ENCODE assay signal across 8 cellular contexts in the genomic region with DNA sequence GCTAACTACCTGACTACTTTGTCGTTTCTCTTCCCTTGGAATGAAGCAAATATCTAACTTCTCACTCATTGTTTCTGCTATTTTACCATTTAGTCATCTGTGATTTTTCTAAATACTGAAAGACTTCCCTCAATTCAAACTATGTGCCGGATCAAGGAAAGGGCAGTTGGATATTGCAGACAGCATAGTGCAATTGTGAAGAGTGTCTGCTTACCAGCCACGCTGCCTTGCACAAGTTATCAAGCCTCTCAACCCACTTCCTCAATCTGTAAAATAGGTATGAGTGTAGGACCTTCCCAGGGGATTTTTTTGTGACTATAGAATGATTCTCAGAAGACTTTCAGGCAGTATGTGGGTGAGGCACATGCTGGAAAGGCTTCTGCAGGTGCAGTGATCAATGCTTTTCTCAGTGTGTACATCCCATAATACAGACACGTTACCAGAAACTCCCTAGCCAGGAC. TPM values are rescaled to one million over a fixed set of nuclear protein-coding genes. Genes with fewer than 3 reads are reported as not detected.
DNase-seq lines count a peak whose midpoint lies in the region; ATAC-seq and TF ChIP-seq lines count a peak whose summit lies in the region.

No MANE protein-coding gene starts in this region.

- H3K27ac ChIP-seq in right atrium auricular region (peak overlapping the region; percentile 61 to 63), ascending aorta (peak overlapping the region; percentile 68 to 76), ovary (peak overlapping the region in 1 of 2 donors; percentile 69)

- ATAC-seq in Right ventricle myocardium inferior (no peak), HG03025 (IDR thresholded peaks at IDR 0.05; ENCODE audit: low FRiP score, unreplicated experiment) (peak; percentile 40)
- peak; percentile 91 for ATAC-seq in stimulated activated memory B cell treated with anti-CD40 and anti-IgM and Interleukin-4, amounts not matched to agents 10 μg/mL and 1 μg/mL and 100 μg/mL, for 72 hours

- H3K36me3 ChIP-seq in right atrium auricular region = no peaks in the 10 kb centered on the region
- no peaks in the 10 kb centered on the region for H3K36me3 ChIP-seq in ascending aorta
- no peaks in the 10 kb centered on the region for H3K36me3 ChIP-seq in ovary

- no peak for TF ChIP-seq EP300 in ovary (IDR thresholded peaks at IDR 0.05)

- H3K4me1 Mint-ChIP-seq in stimulated activated memory B cell treated with anti-CD40 and anti-IgM and Interleukin-4, amounts not matched to agents 10 μg/mL and 1 μg/mL and 100 μg/mL, for 72 hours = peaks cover 17% of the 10 kb centered on the region

- no peaks in the 10 kb centered on the region for H3K9me3 ChIP-seq in right atrium auricular region
- H3K9me3 ChIP-seq in ascending aorta = no peaks in the 10 kb centered on the region
- no peaks in the 10 kb centered on the region for H3K9me3 ChIP-seq in ovary

- H3K27me3 ChIP-seq in right atrium auricular region (no peaks in the 10 kb centered on the region), ascending aorta (no peaks in the 10 kb centered on the region), ovary (no peaks in the 10 kb centered on the region)

- TF ChIP-seq CTCF in right atrium auricular region (IDR thresholded peaks at IDR 0.05) (no peak), ascending aorta (IDR thresholded peaks at IDR 0.05) (no peak), lower leg skin (IDR thresholded peaks at IDR 0.05) (no peak), ovary (IDR thresholded peaks at IDR 0.05) (no peak)

- H3K36me3 Mint-ChIP-seq in stimulated activated memory B cell treated with anti-CD40 and anti-IgM and Interleukin-4, amounts not matched to agents 10 μg/mL and 1 μg/mL and 100 μg/mL, for 72 hours = no peaks in the 10 kb centered on the region

- H3K4me1 ChIP-seq in right atrium auricular region (peaks cover 0 to 65% of the 10 kb centered on the region in 2 donors), ascending aorta (peaks cover 9 to 56% of the 10 kb centered on the region in 2 donors), ovary (ENCODE audit: insufficient read depth) (peaks cover 26% of the 10 kb centered on the region)

- WGBS in lower leg skin, 2 donors = 66 to 69% methylated on average over 4 of the region's 4 CpGs
- 37 to 54% (median 52%) methylated on average over 4 of the region's 4 CpGs for WGBS in ovary, 3 donors

- intact Hi-C loops in Right ventricle myocardium inferior (cut with DNase I) (loop anchor here (5.0 kb wide), 1 partner anchor 56 kb away; the partner anchor contains the start of gene EGFR), ascending aorta (cut with DNase I) (no loop called here), lower leg skin (cut with DNase I; ENCODE audit: low total_unique reads) (no loop called here), ovary (cut with DNase I) (loop anchor here in 2 of 4 donors (10.0 kb wide), 1 partner anchor 48 kb away; no protein-coding TSS in a partner anchor)

- H3K27me3 Mint-ChIP-seq in stimulated activated memory B cell treated with anti-CD40 and anti-IgM and Interleukin-4, amounts not matched to agents 10 μg/mL and 1 μg/mL and 100 μg/mL, for 72 hours = peaks cover 41% of the 10 kb centered on the region

- no peak overlapping the region for H3K4me3 Mint-ChIP-seq in stimulated activated memory B cell treated with anti-CD40 and anti-IgM and Interleukin-4, amounts not matched to agents 10 μg/mL and 1 μg/mL and 100 μg/mL, for 72 hours

- H3K27ac Mint-ChIP-seq in stimulated activated memory B cell treated with anti-CD40 and anti-IgM and Interleukin-4, amounts not matched to agents 10 μg/mL and 1 μg/mL and 100 μg/mL, for 72 hours = peak overlapping the region; percentile 80

- H3K4me3 ChIP-seq in right atrium auricular region = no peak overlapping the region
- no peak overlapping the region for H3K4me3 ChIP-seq in ascending aorta
- no peak overlapping the region for H3K4me3 ChIP-seq in lower leg skin (ENCODE audit: low read depth, poor library complexity, severe bottlenecking)
- H3K4me3 ChIP-seq in ovary = no peak overlapping the region

- peaks cover 3% of the 10 kb centered on the region for H3K9me3 Mint-ChIP-seq in stimulated activated memory B cell treated with anti-CD40 and anti-IgM and Interleukin-4, amounts not matched to agents 10 μg/mL and 1 μg/mL and 100 μg/mL, for 72 hours

- TF ChIP-seq POLR2A in lower leg skin (IDR thresholded peaks at IDR 0.05) = no peak
- no peak for TF ChIP-seq POLR2A in ovary (IDR thresholded peaks at IDR 0.05)

- no peak for DNase-seq in right atrium auricular region (ENCODE audit: low spot score)
- no peak for DNase-seq in Right ventricle myocardium inferior (ENCODE audit: missing footprints)
- no peak for DNase-seq in ascending aorta (ENCODE audit: low spot score in 2 of 2)
- no peak for DNase-seq in NK-92 treated with Interleukin-12 subunit alpha and Interleukin-12 subunit beta, amount 100 ng/mL, for 24 hours (lab: John Stamatoyannopoulos, UW)
- DNase-seq in lower leg skin (ENCODE audit: low spot score in 2 of 2) = no peak
- DNase-seq in ovary = no peak

RNA-seq across cellular contexts. Expression of gene EGFR, which starts 54.3 kb away (rescaled TPM):
- total RNA-seq in right atrium auricular region (10 to 100 TPM; 21.1 to 22.5 TPM), Right ventricle myocardium inferior (11.4 TPM), ascending aorta (33.8 TPM), lower leg skin (100 to 1,000 TPM; 224 to 292 (median 233) TPM), ovary (10 to 100 TPM; 26.3 to 54.6 (median 45.4) TPM)
- 10 to 100 TPM; 13.0 to 31.5 TPM for polyA plus RNA-seq in ovary
